ENCODE assay signal across 1 cellular context in genomic region chr2:206253125-206253787, GRCh38.
TF ChIP-seq lines count a peak whose summit lies in the region.

No MANE protein-coding gene starts in this region.

TF ChIP-seq in GM23338, 12 proteins besides CTCF, POLR2A, EP300 and RAD21 (continued from another document):
- TF ChIP-seq ZNF462 (CRISPR knock-in tag; IDR thresholded peaks at IDR 0.05) (no peak), REST (IDR thresholded peaks at IDR 0.05; ENCODE audit: unreplicated experiment) (no peak), CREB1 (CRISPR knock-in tag; IDR thresholded peaks at IDR 0.05; ENCODE audit: low read depth) (no peak), EZH2phosphoT487 (IDR thresholded peaks at IDR 0.05; ENCODE audit: unreplicated experiment) (no peak), ZNF114 (CRISPR knock-in tag; IDR thresholded peaks at IDR 0.05) (no peak), JUNB (IDR thresholded peaks at IDR 0.05; ENCODE audit: unreplicated experiment) (no peak), NANOG (IDR thresholded peaks at IDR 0.05; ENCODE audit: borderline replicate concordance) (no peak), EZH2 (IDR thresholded peaks at IDR 0.05; ENCODE audit: low read depth, unreplicated experiment) (no peak), STAT1 (IDR thresholded peaks at IDR 0.05; ENCODE audit: unreplicated experiment) (no peak)
